In genomic region chr10:7886056-7886455, GRCh38 we compare ENCODE assay signal across 23 cellular contexts.
DNase-seq lines count a peak whose midpoint lies in the region; ATAC-seq, FAIRE-seq and TF ChIP-seq lines count a peak whose summit lies in the region.
"Had no signal": no experiment of that assay in that cellular context is flagged by ENCODE, and none has a peak within 500 bp of the region (broad histone marks: within the 10 kb centered on the region; RNA-seq: fewer than 3 reads in every experiment).

No MANE protein-coding gene starts in this region.

- ATAC-seq in left colon (peak; percentile 60), HG02678 (IDR thresholded peaks at IDR 0.05; ENCODE audit: unreplicated experiment) (no peak), HG03469 (IDR thresholded peaks at IDR 0.05; ENCODE audit: unreplicated experiment) (no peak)
- ATAC-seq: K562 had no signal

- no peak overlapping the region for H3K4me3 ChIP-seq in bronchial epithelial cell (ENCODE audit: low read depth, low read length)
- H3K4me3 ChIP-seq: K562 had no signal

- peak; percentile 23 for DNase-seq in NCI-H2029 (lab: John Stamatoyannopoulos, UW)
- DNase-seq in NCI-H2029 treated with DMSO at 0.1 percent for 48 hours (lab: John Stamatoyannopoulos, UW) = no peak
- peak; percentile 48 for DNase-seq in LoVo (ENCODE audit: low spot score)
- DNase-seq in bronchial epithelial cell (ENCODE audit: low read depth) = peak; percentile 52
- no peak for DNase-seq in left colon
- no peak for DNase-seq in activated naive CD4-positive, alpha-beta T cell treated with anti-CD3 and anti-CD28 coated beads, Interleukin-2, amount 50 U/mL, for 16 hours
- DNase-seq: AML-193; C1 segment of cervical spinal cord; CD8-positive, alpha-beta memory T cell; DMS79 treated with DMSO at 0.1 percent for 48 hours; H7; HFFc6; NCI-H1092 treated with DMSO at 0.1 percent for 48 hours; NCI-H1436 treated with DMSO at 0.1 percent for 48 hours; NCI-H2081; NCI-H2171; NCI-H345; NCI-H524; SIG-M5; SK-N-SH had no signal

- intact Hi-C loops in left colon (cut with DNase I, micrococcal nuclease) = no loop called here

- no peaks in the 10 kb centered on the region for H3K27me3 ChIP-seq in bronchial epithelial cell (ENCODE audit: control insufficient read depth, insufficient read depth, low read length)

- FAIRE-seq in bronchial epithelial cell (lab: Jason Lieb, UNC) = no peak
- FAIRE-seq: K562 had no signal

- no peaks in the 10 kb centered on the region for H3K36me3 ChIP-seq in bronchial epithelial cell (ENCODE audit: control insufficient read depth, insufficient read depth, low read length)

- TF ChIP-seq CTCF in bronchial epithelial cell (IDR thresholded peaks at IDR 0.05; ENCODE audit: insufficient read depth, low read length, severe bottlenecking) = no peak

Comparison
In these comparisons a context has a peak if more than half of its experiments do, and no peak if none do; other contexts are left out.
1. DNase-seq: peak in NCI-H2029 (single experiment), LoVo (single experiment) and bronchial epithelial cell (single experiment); none in NCI-H2029 treated with DMSO at 0.1 percent for 48 hours (single experiment), left colon (0 of 2) and activated naive CD4-positive, alpha-beta T cell treated with anti-CD3 and anti-CD28 coated beads, Interleukin-2, amount 50 U/mL, for 16 hours (single experiment).